Comparison of ENCODE assay signal across 8 cellular contexts in genomic region chr1:99264201-99265021, GRCh38. TPM values are rescaled to one million over a fixed set of nuclear protein-coding genes. Genes with fewer than 3 reads are reported as not detected.
DNase-seq lines count a peak whose midpoint lies in the region; ATAC-seq and TF ChIP-seq lines count a peak whose summit lies in the region.

Gene PLPPR4 (plus strand): TSS chr1:99264492. CDS start chr1:99264594, 102 bp downstream.

- H3K27me3 Mint-ChIP-seq in activated T-cell treated with anti-CD3 and anti-CD28 coated beads, Interleukin-2, amount 50 U/mL, for 24 hours = peaks cover 47% of the 10 kb centered on the region

- TF ChIP-seq POLR2A in esophagus muscularis mucosa (IDR thresholded peaks at IDR 0.05; ENCODE audit: low read depth) = no peak

- H3K9me3 Mint-ChIP-seq in activated T-cell treated with anti-CD3 and anti-CD28 coated beads, Interleukin-2, amount 50 U/mL, for 24 hours = no peaks in the 10 kb centered on the region

- TF ChIP-seq CTCF in esophagus muscularis mucosa (IDR thresholded peaks at IDR 0.05) (no peak), upper lobe of right lung (IDR thresholded peaks at IDR 0.05) (no peak)

- peak within 1 kb of the TSS; percentile 28 for H3K4me3 Mint-ChIP-seq in activated T-cell treated with anti-CD3 and anti-CD28 coated beads, Interleukin-2, amount 50 U/mL, for 24 hours

- H3K27me3 ChIP-seq in SJSA1 (replicated peaks) (no peaks in the 10 kb centered on the region), esophagus muscularis mucosa (peaks cover 0 to 27% (median 3%) of the 10 kb centered on the region in 4 donors), upper lobe of right lung (peaks cover 7% of the 10 kb centered on the region)

- H3K4me1 Mint-ChIP-seq in activated T-cell treated with anti-CD3 and anti-CD28 coated beads, Interleukin-2, amount 50 U/mL, for 24 hours (ENCODE audit: low read depth) = peaks cover 4% of the 10 kb centered on the region

- H3K36me3 ChIP-seq in SJSA1 (no peaks in the 10 kb centered on the region), esophagus muscularis mucosa (no peaks in the 10 kb centered on the region), upper lobe of right lung (no peaks in the 10 kb centered on the region)

- peaks cover 33% of the 10 kb centered on the region for H3K4me1 ChIP-seq in SJSA1 (replicated peaks)
- H3K4me1 ChIP-seq in esophagus muscularis mucosa = peaks cover 4 to 13% (median 11%) of the 10 kb centered on the region in 4 donors
- peaks cover 4% of the 10 kb centered on the region for H3K4me1 ChIP-seq in upper lobe of right lung

- peak within 1 kb of the TSS; percentile 43 for H3K4me3 ChIP-seq in SJSA1
- H3K4me3 ChIP-seq in esophagus muscularis mucosa = peak within 1 kb of the TSS; percentile 51 to 63 (median 52)
- peak within 1 kb of the TSS; percentile 48 for H3K4me3 ChIP-seq in upper lobe of right lung

- WGBS in esophagus muscularis mucosa = 3% methylated on average over 29 of the region's 51 CpGs

- H3K27ac ChIP-seq in SJSA1 (no peak within 1 kb of the TSS), esophagus muscularis mucosa (replicated peaks in 1 of 4) (no peak within 1 kb of the TSS), upper lobe of right lung (no peak within 1 kb of the TSS)

- intact Hi-C loops in esophagus muscularis mucosa (cut with DNase I) = no loop called here
- intact Hi-C loops in upper lobe of right lung (cut with DNase I) = no loop called here

- no peaks in the 10 kb centered on the region for H3K36me3 Mint-ChIP-seq in activated T-cell treated with anti-CD3 and anti-CD28 coated beads, Interleukin-2, amount 50 U/mL, for 24 hours (ENCODE audit: low read depth)

- DNase-seq in activated T-cell treated with anti-CD3 and anti-CD28 coated beads, Interleukin-2, amount 50 U/mL, for 24 hours = no peak
- DNase-seq in activated T-cell treated with anti-CD3 and anti-CD28 coated beads for 4 hours (no peak), SJSA1 (ENCODE audit: low read depth in 1 of 2, low spot score in 2 of 2) (peak; percentile 58 to 69), esophagus muscularis mucosa (ENCODE audit: extremely low spot score) (no peak), midbrain (lab: John Stamatoyannopoulos, UW) (peak; percentile 28), upper lobe of right lung (peak; percentile 73), NCI-H187 (lab: John Stamatoyannopoulos, UW) (no peak)

- H3K9me3 ChIP-seq in SJSA1 (replicated peaks) = no peaks in the 10 kb centered on the region
- no peaks in the 10 kb centered on the region for H3K9me3 ChIP-seq in esophagus muscularis mucosa
- no peaks in the 10 kb centered on the region for H3K9me3 ChIP-seq in upper lobe of right lung

- ATAC-seq in upper lobe of right lung (peak; percentile 87), GM19452 (IDR thresholded peaks at IDR 0.05; ENCODE audit: unreplicated experiment) (no peak)

- TF ChIP-seq EP300 in esophagus muscularis mucosa (IDR thresholded peaks at IDR 0.05) = no peak

- H3K27ac Mint-ChIP-seq in activated T-cell treated with anti-CD3 and anti-CD28 coated beads, Interleukin-2, amount 50 U/mL, for 24 hours = no peak within 1 kb of the TSS

RNA-seq across cellular contexts. Expression of gene PLPPR4, which starts in this region (rescaled TPM):
- total RNA-seq in SJSA1 (2014; rRNA removed; shearing (Covaris generic)) = 5.8 and 10.3 TPM in 2 replicates
- total RNA-seq in esophagus muscularis mucosa = 1 to 10 TPM in 2 of 4 donors, under 1 TPM in 2; 0.42 to 1.4 (median 1.0) TPM
- total RNA-seq in upper lobe of right lung = 3.0 TPM

Comparison
In these comparisons a context has a peak if more than half of its experiments do, and no peak if none do; other contexts are left out.
1. DNase-seq: peak in SJSA1 (2 of 2), midbrain (single experiment) and upper lobe of right lung (single experiment); none in activated T-cell treated with anti-CD3 and anti-CD28 coated beads, Interleukin-2, amount 50 U/mL, for 24 hours (single experiment), activated T-cell treated with anti-CD3 and anti-CD28 coated beads for 4 hours (single experiment), esophagus muscularis mucosa (single experiment) and NCI-H187 (0 of 2).
2. Peak in every context shown above with its lines, with median percentiles within 50 percentile points of each other: H3K4me3 ChIP-seq.